Comparison of ENCODE assay signal across 17 cellular contexts in the genomic region with DNA sequence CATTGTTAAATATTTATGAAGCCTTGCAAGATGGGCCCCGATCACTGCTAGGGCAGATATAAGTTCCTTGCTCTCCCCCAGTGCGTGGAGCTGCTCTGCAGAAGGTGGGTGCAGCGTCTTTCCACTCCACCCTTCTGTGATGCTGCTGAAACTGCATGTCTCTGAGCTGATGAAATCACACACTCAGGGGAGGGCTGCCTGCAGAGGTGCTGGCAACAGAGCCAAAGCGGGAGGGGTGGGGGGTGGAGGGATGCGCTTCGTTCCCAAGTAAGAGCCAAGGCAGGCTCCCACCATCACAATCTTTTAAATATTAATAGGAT.
A peak's percentile ranks its signal among the peaks of the same experiment; 100 is the strongest.
DNase-seq lines count a peak whose midpoint lies in the region; ATAC-seq and TF ChIP-seq lines count a peak whose summit lies in the region.
"Had no signal": no experiment of that assay in that cellular context is flagged by ENCODE, and none has a peak within 500 bp of the region (broad histone marks: within the 10 kb centered on the region; RNA-seq: fewer than 3 reads in every experiment).

No MANE protein-coding gene starts in this region.

- no peaks in the 10 kb centered on the region for H3K36me3 Mint-ChIP-seq in brain
- H3K36me3 Mint-ChIP-seq: activated naive CD4-positive, alpha-beta T cell treated with anti-CD3 and anti-CD28 coated beads, Interleukin-2, amount 10 ng/mL, durations not matched to agents 7 days and 5 days had no signal

- no peaks in the 10 kb centered on the region for H3K9me3 Mint-ChIP-seq in brain
- H3K9me3 Mint-ChIP-seq: activated CD4-positive, alpha-beta T cell treated with anti-CD3 and anti-CD28 coated beads, Interleukin-2, amount 10 ng/mL, durations not matched to agents 7 days and 5 days; activated naive CD4-positive, alpha-beta T cell treated with anti-CD3 and anti-CD28 coated beads, Interleukin-2, amount 10 ng/mL, durations not matched to agents 7 days and 5 days had no signal

- H3K27me3 ChIP-seq in H7 (ENCODE audit: control insufficient read depth, insufficient read depth, low read length) (no peaks in the 10 kb centered on the region), suprapubic skin (no peaks in the 10 kb centered on the region)
- H3K27me3 ChIP-seq: body of pancreas, MG63, Peyer's patch had no signal

- H3K4me3 ChIP-seq in H7 (ENCODE audit: insufficient read depth, low read depth, low read length) (peak overlapping the region; percentile 40), iPS-11a (ENCODE audit: low read depth, low read length) (peak overlapping the region; percentile 33), suprapubic skin (no peak overlapping the region)
- H3K4me3 ChIP-seq: body of pancreas, HAP-1, MG63, Peyer's patch had no signal

- no peak for TF ChIP-seq EP300 in suprapubic skin (IDR thresholded peaks at IDR 0.05)

- no peak overlapping the region for H3K27ac ChIP-seq in suprapubic skin
- H3K27ac ChIP-seq: body of pancreas, Peyer's patch had no signal

- no peak for DNase-seq in H7
- DNase-seq in omental fat pad (ENCODE audit: low spot score) = no peak
- DNase-seq in GM13977 (ENCODE audit: low spot score) = no peak
- DNase-seq in NCI-H146 treated with DMSO at 0.1 percent for 48 hours (lab: John Stamatoyannopoulos, UW; ENCODE audit: unreplicated experiment) = no peak
- no peak for DNase-seq in suprapubic skin (ENCODE audit: low spot score in 2 of 2)
- DNase-seq: activated CD4-positive, alpha-beta T cell treated with anti-CD3 and anti-CD28 coated beads, Interleukin-2, amount 10 ng/mL, durations not matched to agents 7 days and 5 days; activated naive CD4-positive, alpha-beta T cell treated with anti-CD3 and anti-CD28 coated beads, Interleukin-2, amount 10 ng/mL, durations not matched to agents 7 days and 5 days; body of pancreas; dermis blood vessel endothelial cell; MG63; NCI-H2029; NCI-H82; Peyer's patch had no signal

- peak overlapping the region in 4 of 5 experiments; percentile 25 to 72 (median 58) for H3K4me3 Mint-ChIP-seq in brain
- H3K4me3 Mint-ChIP-seq: activated CD4-positive, alpha-beta T cell treated with anti-CD3 and anti-CD28 coated beads, Interleukin-2, amount 10 ng/mL, durations not matched to agents 7 days and 5 days; activated naive CD4-positive, alpha-beta T cell treated with anti-CD3 and anti-CD28 coated beads, Interleukin-2, amount 10 ng/mL, durations not matched to agents 7 days and 5 days had no signal

- H3K4me1 Mint-ChIP-seq in brain = peaks cover 42% of the 10 kb centered on the region
- H3K4me1 Mint-ChIP-seq: activated CD4-positive, alpha-beta T cell treated with anti-CD3 and anti-CD28 coated beads, Interleukin-2, amount 10 ng/mL, durations not matched to agents 7 days and 5 days; activated naive CD4-positive, alpha-beta T cell treated with anti-CD3 and anti-CD28 coated beads, Interleukin-2, amount 10 ng/mL, durations not matched to agents 7 days and 5 days had no signal

- WGBS in suprapubic skin = 23% methylated on average over 6 of the region's 6 CpGs

- peak overlapping the region; percentile 15 to 82 (median 74) for H3K27ac Mint-ChIP-seq in brain
- H3K27ac Mint-ChIP-seq: activated CD4-positive, alpha-beta T cell treated with anti-CD3 and anti-CD28 coated beads, Interleukin-2, amount 10 ng/mL, durations not matched to agents 7 days and 5 days; activated naive CD4-positive, alpha-beta T cell treated with anti-CD3 and anti-CD28 coated beads, Interleukin-2, amount 10 ng/mL, durations not matched to agents 7 days and 5 days had no signal

- peaks cover 3% of the 10 kb centered on the region for H3K27me3 Mint-ChIP-seq in brain
- H3K27me3 Mint-ChIP-seq: activated naive CD4-positive, alpha-beta T cell treated with anti-CD3 and anti-CD28 coated beads, Interleukin-2, amount 10 ng/mL, durations not matched to agents 7 days and 5 days had no signal

- TF ChIP-seq POLR2A in suprapubic skin (IDR thresholded peaks at IDR 0.05) = no peak

- TF ChIP-seq CTCF in brain (conservative IDR thresholded peaks at IDR 0.05) (no peak), omental fat pad (IDR thresholded peaks at IDR 0.05) (no peak), GM13977 (IDR thresholded peaks at IDR 0.05; ENCODE audit: extremely low read depth, insufficient read depth, missing control alignments) (no peak), suprapubic skin (IDR thresholded peaks at IDR 0.05) (no peak)

- ATAC-seq in omental fat pad (ENCODE audit: low FRiP score) = peak; percentile 83
- ATAC-seq: body of pancreas, esophagus mucosa had no signal

- H3K36me3 ChIP-seq in H7 (replicated peaks; ENCODE audit: control insufficient read depth, insufficient read depth, low read length) = no peaks in the 10 kb centered on the region; the same call in 1 of the 2 replicates
- no peaks in the 10 kb centered on the region for H3K36me3 ChIP-seq in suprapubic skin
- H3K36me3 ChIP-seq: HAP-1, MG63, Peyer's patch had no signal

- H3K4me1 ChIP-seq in suprapubic skin = no peaks in the 10 kb centered on the region
- H3K4me1 ChIP-seq: body of pancreas, HAP-1, Peyer's patch had no signal

- in situ Hi-C loops in GM13977 (cut with MboI; ENCODE audit: low pct_unique_long_range_greater_than_20kb, low sequenced_read_pairs, unreplicated experiment) = no loop called here

- H3K9me3 ChIP-seq in suprapubic skin = no peaks in the 10 kb centered on the region
- H3K9me3 ChIP-seq: body of pancreas, HAP-1, MG63, Peyer's patch had no signal
